29 cellular contexts compared by ENCODE assay signal in the genomic region with DNA sequence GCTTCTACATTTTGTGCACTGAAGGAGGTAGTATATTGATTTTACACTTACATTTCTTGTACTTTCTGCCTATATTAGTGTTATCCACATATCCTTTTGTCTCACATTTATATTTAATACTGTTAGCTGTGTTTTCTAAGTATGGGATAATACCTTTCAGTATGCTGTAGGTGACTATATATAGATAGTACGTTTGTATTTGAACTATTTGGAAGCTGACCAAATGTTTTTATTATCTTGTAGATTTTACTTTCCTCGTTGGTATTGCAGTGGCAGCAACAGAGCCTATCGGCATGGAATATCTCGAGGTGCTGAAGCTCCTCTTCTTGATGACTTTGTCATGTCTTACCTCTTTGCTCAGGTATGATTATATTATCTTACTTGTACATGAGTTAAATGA.
"Had no signal": no experiment of that assay in that cellular context is flagged by ENCODE, and none has a peak within 500 bp of the region (broad histone marks: within the 10 kb centered on the region; RNA-seq: fewer than 3 reads in every experiment).

No MANE protein-coding gene starts in this region.

- H3K9ac ChIP-seq: neural progenitor cell had no signal

- DNase-seq: activated B cell treated with CpG ODN at 0.5 μM for 24 hours; activated CD4-positive, alpha-beta T cell treated with anti-CD3 and anti-CD28 coated beads, Interleukin-2, amount 50 U/mL, for 1 hour; activated CD8-positive, alpha-beta T cell treated with anti-CD3 and anti-CD28 coated beads for 36 hours; activated gamma-delta T cell treated with Interleukin-2 at 50 U/mL for 16 hours; activated T-cell treated with anti-CD3 and anti-CD28 coated beads, Interleukin-2, amount 50 U/mL, for 4 hours; body of pancreas; cerebellar nuclear complex; cortex of kidney; effector memory CD8-positive, alpha-beta T cell; hypothalamus; mesendoderm; natural killer cell; occipital lobe; small intestine; stimulated activated CD4-positive, alpha-beta T cell treated with anti-CD3 and anti-CD28 coated beads, Interleukin-1b, Interleukin-23, amount 100 ng/mL, for 48 hours; stimulated activated CD4-positive, alpha-beta T cell treated with anti-CD3 and anti-CD28 coated beads, Interleukin-4, amount 100 ng/mL, for 4 hours; stimulated activated CD8-positive, alpha-beta memory T cell treated with anti-CD3 and anti-CD28 coated beads, Interleukin-4, amount 100 ng/mL, for 48 hours; stimulated activated naive CD8-positive, alpha-beta T cell treated with anti-CD3 and anti-CD28 coated beads, Interleukin-15, amount 100 ng/mL, for 72 hours; substantia nigra; T-cell had no signal

- ATAC-seq: activated CD8-positive, alpha-beta T cell treated with anti-CD3 and anti-CD28 coated beads for 36 hours; activated naive CD4-positive, alpha-beta T cell treated with anti-CD3 and anti-CD28 coated beads, Interleukin-2, amount 50 U/mL, for 72 hours; activated T-cell treated with anti-CD3 and anti-CD28 coated beads, Interleukin-2, amount 50 U/mL, for 4 hours; activated T-helper 17 cell treated with anti-CD3 and anti-CD28 coated beads, Interleukin-2, amount 50 U/mL, for 72 hours; body of pancreas; effector memory CD8-positive, alpha-beta T cell; gastroesophageal sphincter; left lobe of liver; natural killer cell; sciatic nerve; stimulated activated memory B cell treated with anti-CD40 and anti-IgM and Interleukin-4, amounts not matched to agents 10 μg/mL and 1 μg/mL and 100 μg/mL, for 72 hours; stimulated activated naive CD8-positive, alpha-beta T cell treated with anti-CD3 and anti-CD28 coated beads, Interleukin-15, amount 100 ng/mL, for 72 hours; T-cell had no signal

- H3K4me1 ChIP-seq: body of pancreas, neural progenitor cell, tibial nerve had no signal

- H3K4me2 ChIP-seq: neural progenitor cell had no signal

- H2AFZ ChIP-seq: neural progenitor cell had no signal

- H3K9me3 ChIP-seq: body of pancreas had no signal

- H3K27ac ChIP-seq: body of pancreas, gastroesophageal sphincter, neural progenitor cell, tibial nerve had no signal

- H3K27me3 ChIP-seq: body of pancreas, gastroesophageal sphincter, neural progenitor cell, tibial nerve had no signal

- H3K36me3 ChIP-seq: neural progenitor cell had no signal

- H3K4me3 ChIP-seq: body of pancreas, gastroesophageal sphincter, lung, neural progenitor cell, tibial nerve had no signal
